In genomic region chr2:234493117-234493516, GRCh38 we compare ENCODE assay signal across 1 cellular context.
TF ChIP-seq lines count a peak whose summit lies in the region.

No MANE protein-coding gene starts in this region.

TF ChIP-seq in SK-N-SH treated with all-trans-retinoic acid at 6 μM for 48 hours, 23 proteins besides CTCF, POLR2A, EP300 and RAD21 (continued from another document):
- TF ChIP-seq, protein P1, sequence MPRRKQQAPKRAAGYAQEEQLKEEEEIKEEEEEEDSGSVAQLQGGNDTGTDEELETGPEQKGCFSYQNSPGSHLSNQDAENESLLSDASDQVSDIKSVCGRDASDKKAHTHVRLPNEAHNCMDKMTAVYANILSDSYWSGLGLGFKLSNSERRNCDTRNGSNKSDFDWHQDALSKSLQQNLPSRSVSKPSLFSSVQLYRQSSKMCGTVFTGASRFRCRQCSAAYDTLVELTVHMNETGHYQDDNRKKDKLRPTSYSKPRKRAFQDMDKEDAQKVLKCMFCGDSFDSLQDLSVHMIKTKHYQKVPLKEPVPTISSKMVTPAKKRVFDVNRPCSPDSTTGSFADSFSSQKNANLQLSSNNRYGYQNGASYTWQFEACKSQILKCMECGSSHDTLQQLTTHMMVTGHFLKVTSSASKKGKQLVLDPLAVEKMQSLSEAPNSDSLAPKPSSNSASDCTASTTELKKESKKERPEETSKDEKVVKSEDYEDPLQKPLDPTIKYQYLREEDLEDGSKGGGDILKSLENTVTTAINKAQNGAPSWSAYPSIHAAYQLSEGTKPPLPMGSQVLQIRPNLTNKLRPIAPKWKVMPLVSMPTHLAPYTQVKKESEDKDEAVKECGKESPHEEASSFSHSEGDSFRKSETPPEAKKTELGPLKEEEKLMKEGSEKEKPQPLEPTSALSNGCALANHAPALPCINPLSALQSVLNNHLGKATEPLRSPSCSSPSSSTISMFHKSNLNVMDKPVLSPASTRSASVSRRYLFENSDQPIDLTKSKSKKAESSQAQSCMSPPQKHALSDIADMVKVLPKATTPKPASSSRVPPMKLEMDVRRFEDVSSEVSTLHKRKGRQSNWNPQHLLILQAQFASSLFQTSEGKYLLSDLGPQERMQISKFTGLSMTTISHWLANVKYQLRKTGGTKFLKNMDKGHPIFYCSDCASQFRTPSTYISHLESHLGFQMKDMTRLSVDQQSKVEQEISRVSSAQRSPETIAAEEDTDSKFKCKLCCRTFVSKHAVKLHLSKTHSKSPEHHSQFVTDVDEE (CRISPR knock-in tag; IDR thresholded peaks at IDR 0.05), result no peak
- no peak for TF ChIP-seq ZNF8 (CRISPR knock-in tag; IDR thresholded peaks at IDR 0.05)
- no peak for TF ChIP-seq ARNTL (CRISPR knock-in tag; IDR thresholded peaks at IDR 0.05; ENCODE audit: borderline replicate concordance, low read depth)
- no peak for TF ChIP-seq OSR1 (CRISPR knock-in tag; IDR thresholded peaks at IDR 0.05)
- no peak for TF ChIP-seq TOX (CRISPR knock-in tag; IDR thresholded peaks at IDR 0.05; ENCODE audit: borderline replicate concordance)
- TF ChIP-seq ZC3H10 (CRISPR knock-in tag; IDR thresholded peaks at IDR 0.05), result no peak
- TF ChIP-seq BACH2 (CRISPR knock-in tag; IDR thresholded peaks at IDR 0.05; ENCODE audit: borderline replicate concordance), result no peak
- no peak for TF ChIP-seq GLIS3 (CRISPR knock-in tag; IDR thresholded peaks at IDR 0.05)
- no peak for TF ChIP-seq CREB5 (CRISPR knock-in tag; IDR thresholded peaks at IDR 0.05; ENCODE audit: low read depth)
- TF ChIP-seq, protein P2, sequence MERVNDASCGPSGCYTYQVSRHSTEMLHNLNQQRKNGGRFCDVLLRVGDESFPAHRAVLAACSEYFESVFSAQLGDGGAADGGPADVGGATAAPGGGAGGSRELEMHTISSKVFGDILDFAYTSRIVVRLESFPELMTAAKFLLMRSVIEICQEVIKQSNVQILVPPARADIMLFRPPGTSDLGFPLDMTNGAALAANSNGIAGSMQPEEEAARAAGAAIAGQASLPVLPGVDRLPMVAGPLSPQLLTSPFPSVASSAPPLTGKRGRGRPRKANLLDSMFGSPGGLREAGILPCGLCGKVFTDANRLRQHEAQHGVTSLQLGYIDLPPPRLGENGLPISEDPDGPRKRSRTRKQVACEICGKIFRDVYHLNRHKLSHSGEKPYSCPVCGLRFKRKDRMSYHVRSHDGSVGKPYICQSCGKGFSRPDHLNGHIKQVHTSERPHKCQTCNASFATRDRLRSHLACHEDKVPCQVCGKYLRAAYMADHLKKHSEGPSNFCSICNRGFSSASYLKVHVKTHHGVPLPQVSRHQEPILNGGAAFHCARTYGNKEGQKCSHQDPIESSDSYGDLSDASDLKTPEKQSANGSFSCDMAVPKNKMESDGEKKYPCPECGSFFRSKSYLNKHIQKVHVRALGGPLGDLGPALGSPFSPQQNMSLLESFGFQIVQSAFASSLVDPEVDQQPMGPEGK (CRISPR knock-in tag; IDR thresholded peaks at IDR 0.05; ENCODE audit: borderline replicate concordance), result no peak
